Comparison of ENCODE assay signal across 1 cellular context in the genomic region with DNA sequence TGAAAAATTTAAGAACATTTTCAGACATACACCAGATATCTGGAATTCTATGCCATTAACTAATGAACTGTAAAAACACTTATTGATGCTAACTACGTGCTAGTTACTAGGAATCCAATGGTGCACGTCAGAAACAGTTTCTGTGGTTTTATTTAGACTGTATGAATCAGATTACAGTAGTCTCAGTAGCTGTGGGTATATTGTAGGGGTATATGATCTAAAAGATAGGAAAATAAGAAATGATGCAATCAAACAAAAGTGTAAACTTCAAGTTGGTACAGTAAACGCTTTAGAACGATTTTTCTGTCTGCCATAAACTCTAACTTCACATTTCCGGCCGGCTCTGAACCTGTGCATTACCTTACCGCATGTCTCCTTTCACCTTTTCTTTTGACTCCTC.
A peak's percentile ranks its signal among the peaks of the same experiment; 100 is the strongest.
TF ChIP-seq lines count a peak whose summit lies in the region.

No MANE protein-coding gene starts in this region.

TF ChIP-seq in IMR-90, 13 proteins besides CTCF, POLR2A, EP300 and RAD21:
- TF ChIP-seq, protein P1, sequence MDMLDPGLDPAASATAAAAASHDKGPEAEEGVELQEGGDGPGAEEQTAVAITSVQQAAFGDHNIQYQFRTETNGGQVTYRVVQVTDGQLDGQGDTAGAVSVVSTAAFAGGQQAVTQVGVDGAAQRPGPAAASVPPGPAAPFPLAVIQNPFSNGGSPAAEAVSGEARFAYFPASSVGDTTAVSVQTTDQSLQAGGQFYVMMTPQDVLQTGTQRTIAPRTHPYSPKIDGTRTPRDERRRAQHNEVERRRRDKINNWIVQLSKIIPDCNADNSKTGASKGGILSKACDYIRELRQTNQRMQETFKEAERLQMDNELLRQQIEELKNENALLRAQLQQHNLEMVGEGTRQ (IDR thresholded peaks at IDR 0.05; ENCODE audit: low read depth, low read length): no peak
- TF ChIP-seq CEBPB (IDR thresholded peaks at IDR 0.05; ENCODE audit: low read depth, low read length): peak; percentile 51
